In genomic region chr5:120297621-120298020, GRCh38 we compare ENCODE assay signal across 1 cellular context.
TF ChIP-seq lines count a peak whose summit lies in the region.

No MANE protein-coding gene starts in this region.

TF ChIP-seq in HCT116, 20 proteins besides CTCF, POLR2A, EP300 and RAD21 (continued from another document):
- TF ChIP-seq ZFX (IDR thresholded peaks at IDR 0.05) (no peak), SP1 (IDR thresholded peaks at IDR 0.05; ENCODE audit: low read depth) (no peak), TCF7L2 (IDR thresholded peaks at IDR 0.05; ENCODE audit: borderline replicate concordance, extremely low read depth, insufficient read depth, insufficient read length) (no peak)
